ENCODE assay signal across 28 cellular contexts in genomic region chr15:27475395-27475794, GRCh38.
"Had no signal": no experiment of that assay in that cellular context is flagged by ENCODE, and none has a peak within 500 bp of the region (broad histone marks: within the 10 kb centered on the region; RNA-seq: fewer than 3 reads in every experiment).

No MANE protein-coding gene starts in this region.

- H3K27ac ChIP-seq: neural progenitor cell, ovary, parathyroid adenoma, psoas muscle, skin epidermis, spleen, suprapubic skin, testis, tibial artery, transverse colon, upper lobe of right lung, vagina had no signal

- ATAC-seq: natural killer cell; psoas muscle; right cardiac atrium; sciatic nerve; stimulated activated memory B cell treated with anti-CD40 and anti-IgM and Interleukin-4, amounts not matched to agents 10 μg/mL and 1 μg/mL and 100 μg/mL, for 72 hours; stimulated activated naive CD8-positive, alpha-beta T cell treated with anti-CD3 and anti-CD28 coated beads, Interleukin-15, amount 100 ng/mL, for 72 hours; stimulated activated naive CD8-positive, alpha-beta T cell treated with anti-CD3 and anti-CD28 coated beads, Interleukin-15, Interleukin-2, amounts not matched to agents 100 U/mL and 50 U/mL, for 24 hours; upper lobe of right lung had no signal

- H3K9ac ChIP-seq: neural progenitor cell, parathyroid adenoma had no signal

- H2AFZ ChIP-seq: neural progenitor cell, parathyroid adenoma had no signal

- H3K79me2 ChIP-seq: parathyroid adenoma had no signal

- DNase-seq: natural killer cell; occipital lobe; ovary; posterior cingulate gyrus; psoas muscle; right cardiac atrium; spleen; stimulated activated CD4-positive, alpha-beta T cell treated with anti-CD3 and anti-CD28 coated beads, Interleukin-12 subunit alpha, Interleukin-12 subunit beta, amount 100 ng/mL, for 4 hours; stimulated activated CD4-positive, alpha-beta T cell treated with anti-CD3 and anti-CD28 coated beads, Interleukin-1b, Interleukin-23, amount 100 ng/mL, for 48 hours; stimulated activated CD4-positive, alpha-beta T cell treated with anti-CD3 and anti-CD28 coated beads, Interleukin-4, amount 100 ng/mL, for 1 hour; stimulated activated CD4-positive, alpha-beta T cell treated with anti-CD3 and anti-CD28 coated beads, Interleukin-4, amount 100 ng/mL, for 4 hours; stimulated activated CD8-positive, alpha-beta memory T cell treated with anti-CD3 and anti-CD28 coated beads, Interleukin-4, amount 100 ng/mL, for 48 hours; stimulated activated naive CD4-positive, alpha-beta T cell; stimulated activated naive CD8-positive, alpha-beta T cell treated with anti-CD3 and anti-CD28 coated beads, Interleukin-15, amount 100 ng/mL, for 72 hours; stimulated activated naive CD8-positive, alpha-beta T cell treated with anti-CD3 and anti-CD28 coated beads, Interleukin-15, Interleukin-2, amounts not matched to agents 100 U/mL and 50 U/mL, for 24 hours; substantia nigra; testis; tibial artery; transverse colon; upper lobe of right lung had no signal

- H3K36me3 ChIP-seq: neural progenitor cell, ovary, spleen, suprapubic skin, tibial artery, transverse colon, upper lobe of right lung, vagina had no signal

- H3K4me1 ChIP-seq: neural progenitor cell, parathyroid adenoma, psoas muscle, spleen, testis, tibial artery, transverse colon, upper lobe of right lung, vagina had no signal

- H3K4me3 ChIP-seq: neural progenitor cell, ovary, psoas muscle, skin epidermis, smooth muscle cell, spleen, suprapubic skin, testis, tibial artery, transverse colon, upper lobe of right lung, vagina had no signal

- H3K9me3 ChIP-seq: ovary, psoas muscle, suprapubic skin, testis, tibial artery, transverse colon, upper lobe of right lung, vagina had no signal

- H3K4me2 ChIP-seq: neural progenitor cell, smooth muscle cell had no signal

- H3K27me3 ChIP-seq: neural progenitor cell, ovary, spleen, suprapubic skin, testis, tibial artery, transverse colon, upper lobe of right lung, vagina had no signal
